7 cellular contexts compared by ENCODE assay signal in genomic region chr1:153775432-153776311, GRCh38. TPM values are rescaled to one million over a fixed set of nuclear protein-coding genes. Genes with fewer than 3 reads are reported as not detected.
DNase-seq lines count a peak whose midpoint lies in the region; ATAC-seq and TF ChIP-seq lines count a peak whose summit lies in the region.

No MANE protein-coding gene starts in this region.

- no peaks in the 10 kb centered on the region for H4K20me1 ChIP-seq in OCI-LY1 (ENCODE audit: insufficient read depth, low read length)

- H3K9ac ChIP-seq in OCI-LY1 (ENCODE audit: low read length) (peak overlapping the region; percentile 62), neuronal stem cell (ENCODE audit: low read depth, low read length, poor library complexity) (peak overlapping the region; percentile 91)

- no peak overlapping the region for H4K91ac ChIP-seq in neuronal stem cell (ENCODE audit: low read depth, low read length, poor library complexity)

- peak overlapping the region; percentile 97 for H3K14ac ChIP-seq in neuronal stem cell (ENCODE audit: low read length)

- peak overlapping the region; percentile 76 for H3K4me2 ChIP-seq in OCI-LY1 (ENCODE audit: low read length)
- H3K4me2 ChIP-seq in neuronal stem cell (ENCODE audit: insufficient read depth, low read length, poor library complexity, severe bottlenecking) = peak overlapping the region; percentile 85

- H3K4me3 ChIP-seq in OCI-LY1 (ENCODE audit: low read depth, low read length, poor library complexity, severe bottlenecking) (peak overlapping the region; percentile 64), fibroblast of the aortic adventitia (ENCODE audit: low read depth, low read length) (peak overlapping the region; percentile 78), neuronal stem cell (ENCODE audit: low read length in 2 of 2) (peak overlapping the region in 1 of 2 donors; percentile 83), thymus (ENCODE audit: low read length) (peak overlapping the region; percentile 60)

- peak overlapping the region; percentile 71 for H2AK5ac ChIP-seq in neuronal stem cell (ENCODE audit: low read depth, low read length)

- peaks cover 36% of the 10 kb centered on the region for H3K36me3 ChIP-seq in OCI-LY1 (ENCODE audit: insufficient read depth, low read length)
- peaks cover 19 to 81% of the 10 kb centered on the region in 2 donors for H3K36me3 ChIP-seq in neuronal stem cell (replicated peaks in 1 of 2; ENCODE audit: control insufficient read depth in 2 of 2, insufficient read depth in 2 of 2, low read length in 2 of 2)
- H3K36me3 ChIP-seq in thymus (ENCODE audit: control insufficient read depth, insufficient read depth) = peaks cover 22% of the 10 kb centered on the region

- H3K23ac ChIP-seq in neuronal stem cell (ENCODE audit: low read depth, low read length, poor library complexity) = peak overlapping the region; percentile 95

- no peak overlapping the region for H3K4ac ChIP-seq in neuronal stem cell (ENCODE audit: low read length)

- no CpG with 5 or more reads among the region's 83 CpGs for WGBS in neuronal stem cell (ENCODE audit: extremely low coverage in 2 of 2, insufficient read length in 2 of 2, insufficient replicate concordance in 1 of 2), 2 donors
- WGBS in thymus = under 1% methylated on average over 83 of the region's 83 CpGs

- TF ChIP-seq CTCF in OCI-LY1 (IDR thresholded peaks at IDR 0.05; ENCODE audit: low read length) (no peak), fibroblast of the aortic adventitia (IDR thresholded peaks at IDR 0.05; ENCODE audit: insufficient read depth, low read length) (no peak)

- H3K18ac ChIP-seq in neuronal stem cell (ENCODE audit: low read length) = peak overlapping the region; percentile 96

- H2BK120ac ChIP-seq in neuronal stem cell (ENCODE audit: low read depth, low read length) = no peak overlapping the region

- H2BK5ac ChIP-seq in neuronal stem cell (ENCODE audit: low read length) = peak overlapping the region; percentile 58

- peak overlapping the region; percentile 31 for H2BK12ac ChIP-seq in neuronal stem cell (ENCODE audit: low read length)

- H4K8ac ChIP-seq in neuronal stem cell (ENCODE audit: low read depth, low read length) = no peak overlapping the region

- H3K9me3 ChIP-seq in OCI-LY1 (ENCODE audit: low read length) (no peaks in the 10 kb centered on the region), neuronal stem cell (replicated peaks in 1 of 2; ENCODE audit: control insufficient read depth in 2 of 2, insufficient read depth in 1 of 2, low read depth in 1 of 2, low read length in 2 of 2) (no peaks in the 10 kb centered on the region), thymus (ENCODE audit: control insufficient read depth) (no peaks in the 10 kb centered on the region)

- H3K27ac ChIP-seq in OCI-LY1 (ENCODE audit: low read depth, low read length, poor library complexity, severe bottlenecking) (peak overlapping the region; percentile 8), neuronal stem cell (replicated peaks; ENCODE audit: low read length) (peak overlapping the region; percentile 38), thymus (ENCODE audit: low read depth) (peak overlapping the region; percentile 78)

- H3K27me3 ChIP-seq in OCI-LY1 (ENCODE audit: insufficient read depth, low read length) = no peaks in the 10 kb centered on the region
- peaks cover 0 to 5% (median 0%) of the 10 kb centered on the region in 3 experiments for H3K27me3 ChIP-seq in neuronal stem cell (ENCODE audit: control insufficient read depth in 3 of 3, insufficient read depth in 3 of 3, low read depth in 1 of 3, low read length in 3 of 3)
- H3K27me3 ChIP-seq in thymus (ENCODE audit: control insufficient read depth, insufficient read depth) = no peaks in the 10 kb centered on the region

- no peak overlapping the region for H2AFZ ChIP-seq in OCI-LY1 (ENCODE audit: low read length)
- H2AFZ ChIP-seq in neuronal stem cell (ENCODE audit: low read length) = no peak overlapping the region

- peak; percentile 72 for DNase-seq in HT-29 (ENCODE audit: low spot score)
- DNase-seq in activated T-helper 1 cell treated with anti-CD3 and anti-CD28 coated beads, Interleukin-2, amount 50 U/mL, for 16 hours (ENCODE audit: low read depth in 1 of 2, low spot score in 1 of 2) = peak; percentile 26 to 33
- peak; percentile 44 for DNase-seq in fibroblast of the aortic adventitia (ENCODE audit: low read depth)
- peak; percentile 59 for DNase-seq in neuronal stem cell (ENCODE audit: low spot score)

- H3F3A ChIP-seq in OCI-LY1 (ENCODE audit: insufficient read depth, low read length) = no peaks in the 10 kb centered on the region

- peaks cover 4% of the 10 kb centered on the region for H3K79me1 ChIP-seq in neuronal stem cell (ENCODE audit: low read depth, low read length)

- no peaks in the 10 kb centered on the region for H3K79me2 ChIP-seq in OCI-LY1 (ENCODE audit: insufficient read depth, low read length)

- H2BK15ac ChIP-seq in neuronal stem cell (ENCODE audit: low read length) = peak overlapping the region; percentile 78

- no peaks in the 10 kb centered on the region for H3K9me2 ChIP-seq in OCI-LY1 (ENCODE audit: low read depth, low read length)

- peaks cover 12% of the 10 kb centered on the region for H3K4me1 ChIP-seq in OCI-LY1 (ENCODE audit: insufficient read depth, low read length, severe bottlenecking)
- H3K4me1 ChIP-seq in neuronal stem cell (ENCODE audit: control insufficient read depth in 2 of 2, insufficient read depth in 1 of 2, low read depth in 1 of 2, low read length in 2 of 2) = peaks cover 0 to 7% of the 10 kb centered on the region in 2 donors
- H3K4me1 ChIP-seq in thymus (ENCODE audit: control insufficient read depth, insufficient read depth, low read length) = peaks cover 4% of the 10 kb centered on the region

- peak; percentile 68 for ATAC-seq in GM18868 (IDR thresholded peaks at IDR 0.05; ENCODE audit: unreplicated experiment)

RNA-seq across cellular contexts. Expression of gene SLC27A3, which starts 0.5 kb away (rescaled TPM):
- total RNA-seq in HT-29 (2014; rRNA removed; shearing (Covaris generic)) = 13.8 and 14.7 TPM in 2 replicates
- 11.5 and 113 TPM in 2 replicates for total RNA-seq in fibroblast of the aortic adventitia (ENCODE audit: low replicate concordance)
- 7.5 TPM for polyA plus RNA-seq in neuronal stem cell (2013, experiment 1 of 2)
- 7.2 TPM for polyA plus RNA-seq in neuronal stem cell (2013, experiment 2 of 2)
- 48.5 TPM for polyA plus RNA-seq in thymus

RNA-seq across cellular contexts. Expression of gene INTS3, which starts 47.8 kb away (rescaled TPM):
- total RNA-seq in HT-29 (2014; rRNA removed; shearing (Covaris generic)) = 23.4 and 28.9 TPM in 2 replicates
- total RNA-seq in fibroblast of the aortic adventitia (ENCODE audit: low replicate concordance) = 49.0 and 55.8 TPM in 2 replicates
- polyA plus RNA-seq in neuronal stem cell (2013, experiment 1 of 2) = 24.8 TPM
- polyA plus RNA-seq in neuronal stem cell (2013, experiment 2 of 2) = 24.2 TPM
- 59.9 TPM for polyA plus RNA-seq in thymus

Comparison
In these comparisons a context has a peak if more than half of its experiments do, and no peak if none do; other contexts are left out.
1. H3K27ac ChIP-seq: peak in every context shown above with its lines; median percentile 78 in thymus; 38 in neuronal stem cell; 8 in OCI-LY1.